In genomic region chr11:7969756-7970646, GRCh38 we compare ENCODE assay signal across 23 cellular contexts. TPM values are rescaled to one million over a fixed set of nuclear protein-coding genes. Genes with fewer than 3 reads are reported as not detected.
A peak's percentile ranks its signal among the peaks of the same experiment; 100 is the strongest.
DNase-seq lines count a peak whose midpoint lies in the region; ATAC-seq and TF ChIP-seq lines count a peak whose summit lies in the region.
"Had no signal": no experiment of that assay in that cellular context is flagged by ENCODE, and none has a peak within 500 bp of the region (broad histone marks: within the 10 kb centered on the region; RNA-seq: fewer than 3 reads in every experiment).

No MANE protein-coding gene starts in this region.

- no peak overlapping the region for H2BK12ac ChIP-seq in H9 (ENCODE audit: insufficient read length, low read depth, low read length)

- no peak overlapping the region for H2BK120ac ChIP-seq in H9 (ENCODE audit: low read depth, low read length, poor library complexity, severe bottlenecking)

- peak; percentile 80 for DNase-seq in H9
- DNase-seq in adipocyte (ENCODE audit: low read depth), result peak; percentile 39
- no peak for DNase-seq in HuH-7.5 (ENCODE audit: low spot score)
- no peak for DNase-seq in SHP77 treated with DMSO at 0.1 percent for 48 hours (lab: John Stamatoyannopoulos, UW)
- no peak for DNase-seq in NCI-H2107 (lab: John Stamatoyannopoulos, UW)
- DNase-seq: activated CD4-positive, alpha-beta T cell treated with anti-CD3 and anti-CD28 coated beads, Interleukin-2, amount 10 ng/mL, durations not matched to agents 24 days and 14 days; activated naive CD4-positive, alpha-beta T cell treated with Interleukin-2 at 50 U/mL for 16 hours; activated T-cell treated with anti-CD3 and anti-CD28 coated beads, Interleukin-2, amount 50 U/mL, for 48 hours; CD4-positive, alpha-beta T cell; colonic mucosa; esophagus squamous epithelium; gastrocnemius medialis; hippocampal formation had no signal

- H3K23ac ChIP-seq in H9 (ENCODE audit: insufficient read length, low read depth, low read length), result no peak overlapping the region

- H3K56ac ChIP-seq in H9 (ENCODE audit: insufficient read length, low read depth, low read length), result no peak overlapping the region

- H3K27ac ChIP-seq in H9 (ENCODE audit: insufficient read length, low read depth, low read length), result peak overlapping the region; percentile 8
- H3K27ac ChIP-seq: colonic mucosa, esophagus squamous epithelium, gastrocnemius medialis, prostate gland had no signal

- no peak overlapping the region for H2BK20ac ChIP-seq in H9 (ENCODE audit: low read depth, low read length, poor library complexity, severe bottlenecking)

- H3K4me1 ChIP-seq in H9 (ENCODE audit: insufficient read depth, low read length) (peaks cover 2% of the 10 kb centered on the region; the same call in 1 of the 2 replicates), adipocyte (ENCODE audit: control insufficient read depth, insufficient read depth, low read length) (peaks cover 34% of the 10 kb centered on the region)
- H3K4me1 ChIP-seq: colonic mucosa, esophagus squamous epithelium, gastrocnemius medialis, HAP-1, prostate gland, tibial nerve had no signal

- no peaks in the 10 kb centered on the region for H3K27me3 ChIP-seq in H9 (ENCODE audit: insufficient read depth, low read length)
- no peaks in the 10 kb centered on the region for H3K27me3 ChIP-seq in adipocyte (replicated peaks; ENCODE audit: control insufficient read depth, insufficient read depth, low read length)
- H3K27me3 ChIP-seq: colonic mucosa, esophagus squamous epithelium, gastrocnemius medialis, tibial nerve had no signal

- H3K4me1 Mint-ChIP-seq in H9, result peaks cover 39 to 47% of the 10 kb centered on the region in 2 experiments
- H3K4me1 Mint-ChIP-seq: activated CD4-positive, alpha-beta T cell treated with anti-CD3 and anti-CD28 coated beads, Interleukin-2, amount 10 ng/mL, durations not matched to agents 24 days and 14 days had no signal

- H2AFZ ChIP-seq in H9 (ENCODE audit: low read length), result peak overlapping the region; percentile 80

- H2AK5ac ChIP-seq in H9 (ENCODE audit: insufficient read length, low read length), result no peak overlapping the region

- H4K20me1 ChIP-seq in H9 (ENCODE audit: control insufficient read depth, insufficient read depth, insufficient read length), result no peaks in the 10 kb centered on the region

- no peak overlapping the region for H3K4me3 ChIP-seq in adipocyte (ENCODE audit: low read length)
- peak overlapping the region; percentile 24; the same call in 1 of the 2 replicates for H3K4me3 ChIP-seq in iPS-18c (ENCODE audit: insufficient read depth, low read depth, low read length)
- H3K4me3 ChIP-seq: colonic mucosa, esophagus squamous epithelium, gastrocnemius medialis, HAP-1, K562, lung, prostate gland, tibial nerve had no signal

- H4K8ac ChIP-seq in H9 (replicated peaks; ENCODE audit: insufficient read length, low read depth, low read length), result no peak overlapping the region

- H3K4me3 Mint-ChIP-seq in H9, result no peak overlapping the region; a peak in 2 of 5 replicates
- H3K4me3 Mint-ChIP-seq: activated CD4-positive, alpha-beta T cell treated with anti-CD3 and anti-CD28 coated beads, Interleukin-2, amount 10 ng/mL, durations not matched to agents 24 days and 14 days; CD4-positive, alpha-beta T cell had no signal

- H3K18ac ChIP-seq in H9 (ENCODE audit: insufficient read length, low read depth, low read length), result no peak overlapping the region

- H2BK15ac ChIP-seq in H9 (ENCODE audit: low read depth, low read length), result no peak overlapping the region

- H3K79me1 ChIP-seq in H9 (ENCODE audit: insufficient read depth, low read depth, low read length, poor library complexity, severe bottlenecking), result no peaks in the 10 kb centered on the region

- H3K9me3 Mint-ChIP-seq in H9, result no peaks in the 10 kb centered on the region
- H3K9me3 Mint-ChIP-seq: activated CD4-positive, alpha-beta T cell treated with anti-CD3 and anti-CD28 coated beads, Interleukin-2, amount 10 ng/mL, durations not matched to agents 24 days and 14 days; CD4-positive, alpha-beta T cell had no signal

- no peaks in the 10 kb centered on the region for H3K36me3 Mint-ChIP-seq in H9 (ENCODE audit: insufficient read depth in 1 of 3, low read depth in 3 of 3)

- H3T11ph ChIP-seq in H9 (ENCODE audit: low read length), result no peak overlapping the region

- peak overlapping the region in 2 of 3 experiments; percentile 30 to 42; a peak in 2 of 7 replicates for H3K27ac Mint-ChIP-seq in H9
- H3K27ac Mint-ChIP-seq: activated CD4-positive, alpha-beta T cell treated with anti-CD3 and anti-CD28 coated beads, Interleukin-2, amount 10 ng/mL, durations not matched to agents 24 days and 14 days; CD4-positive, alpha-beta T cell had no signal

- H3K9ac ChIP-seq in H9 (ENCODE audit: extremely low read depth, insufficient read length, low read length) (no peak overlapping the region), adipocyte (ENCODE audit: low read length) (no peak overlapping the region)

- no peaks in the 10 kb centered on the region for H3K36me3 ChIP-seq in adipocyte (ENCODE audit: control insufficient read depth, insufficient read depth, low read length, severe bottlenecking)
- H3K36me3 ChIP-seq: colonic mucosa, esophagus squamous epithelium, gastrocnemius medialis, HAP-1, prostate gland, tibial nerve had no signal

- H3K23me2 ChIP-seq in H9 (ENCODE audit: insufficient read length, low read depth, low read length, poor library complexity, severe bottlenecking), result no peaks in the 10 kb centered on the region

- no peak overlapping the region for H3K4ac ChIP-seq in H9 (ENCODE audit: low read depth, low read length)

- H3K14ac ChIP-seq in H9 (ENCODE audit: insufficient read depth, low read length), result no peak overlapping the region

- ATAC-seq in GM19324 (IDR thresholded peaks at IDR 0.05; ENCODE audit: low FRiP score, unreplicated experiment), result no peak
- ATAC-seq: gastrocnemius medialis, K562, SK-N-SH treated with all-trans-retinoic acid at 6 μM for 48 hours had no signal

- no CpG with 5 or more reads among the region's 3 CpGs for WGBS in H9 (ENCODE audit: extremely low coverage, insufficient read length, low lambda C conversion rate)

- no peak for TF ChIP-seq CTCF in H9 (conservative IDR thresholded peaks at IDR 0.05)

- H3K27me3 Mint-ChIP-seq in H9 (ENCODE audit: low read depth), result no peaks in the 10 kb centered on the region

- no peak overlapping the region for H4K91ac ChIP-seq in H9 (ENCODE audit: insufficient read length, low read depth, low read length)

- H2BK5ac ChIP-seq in H9 (ENCODE audit: insufficient read length, low read length), result no peak overlapping the region

- H3K79me2 ChIP-seq in H9 (ENCODE audit: insufficient read depth, low read length), result no peaks in the 10 kb centered on the region

- H4K5ac ChIP-seq in H9 (ENCODE audit: insufficient read length, low read depth, low read length), result no peak overlapping the region

- H3K9me3 ChIP-seq in H9 (ENCODE audit: control insufficient read depth, low read depth, low read length), result no peaks in the 10 kb centered on the region
- no peaks in the 10 kb centered on the region for H3K9me3 ChIP-seq in adipocyte (ENCODE audit: control insufficient read depth, low read length)
- no peaks in the 10 kb centered on the region for H3K9me3 ChIP-seq in iPS-18c (ENCODE audit: control insufficient read depth, insufficient read depth, low read length)
- H3K9me3 ChIP-seq: colonic mucosa, esophagus squamous epithelium, gastrocnemius medialis, HAP-1, prostate gland, tibial nerve had no signal

- H3K4me2 ChIP-seq in H9 (ENCODE audit: insufficient read depth, insufficient read length, low read length), result peak overlapping the region; percentile 36

RNA-seq across cellular contexts. Expression of gene NLRP10, which starts 4.8 kb away (rescaled TPM):
- total RNA-seq in H9 (2021), result not detected in 2 replicates
- total RNA-seq: activated CD4-positive, alpha-beta T cell treated with anti-CD3 and anti-CD28 coated beads, Interleukin-2, amount 10 ng/mL, durations not matched to agents 24 days and 14 days; CD4-positive, alpha-beta T cell; colonic mucosa; esophagus squamous epithelium; gastrocnemius medialis; lung; prostate gland; T-helper 2 cell treated with Interferon-gamma antibody and Interleukin-4, amounts not matched to agents 100 ng/mL and 5 ng/mL, for 36 hours had no signal

RNA-seq across cellular contexts. Expression of gene EIF3F, which starts 17.1 kb away (rescaled TPM):
- 346 and 348 TPM in 2 replicates for total RNA-seq in H9 (2021)

RNA-seq across cellular contexts. Expression of gene OR10A3, which starts 28.5 kb away (rescaled TPM):
- total RNA-seq in H9 (2021), result not detected in 2 replicates
- total RNA-seq: activated CD4-positive, alpha-beta T cell treated with anti-CD3 and anti-CD28 coated beads, Interleukin-2, amount 10 ng/mL, durations not matched to agents 24 days and 14 days; bronchial epithelial cell; CD4-positive, alpha-beta T cell; colonic mucosa; esophagus squamous epithelium; gastrocnemius medialis; K562; lung; prostate gland; T-helper 2 cell treated with Interferon-gamma antibody and Interleukin-4, amounts not matched to agents 100 ng/mL and 5 ng/mL, for 36 hours; tibial nerve had no signal

RNA-seq across cellular contexts. Expression of gene OR10A6, which starts 38.9 kb away (rescaled TPM):
- total RNA-seq in H9 (2021), result not detected in 2 replicates
- total RNA-seq: activated CD4-positive, alpha-beta T cell treated with anti-CD3 and anti-CD28 coated beads, Interleukin-2, amount 10 ng/mL, durations not matched to agents 24 days and 14 days; bronchial epithelial cell; CD4-positive, alpha-beta T cell; colonic mucosa; esophagus squamous epithelium; gastrocnemius medialis; K562; lung; prostate gland; T-helper 2 cell treated with Interferon-gamma antibody and Interleukin-4, amounts not matched to agents 100 ng/mL and 5 ng/mL, for 36 hours; tibial nerve had no signal

Comparison
In these comparisons a context has a peak if more than half of its experiments do, and no peak if none do; other contexts are left out.
1. DNase-seq: peak in H9 (single experiment) and adipocyte (single experiment); none in HuH-7.5 (single experiment), SHP77 treated with DMSO at 0.1 percent for 48 hours (single experiment) and NCI-H2107 (single experiment).